8 cellular contexts compared by ENCODE assay signal in the genomic region with DNA sequence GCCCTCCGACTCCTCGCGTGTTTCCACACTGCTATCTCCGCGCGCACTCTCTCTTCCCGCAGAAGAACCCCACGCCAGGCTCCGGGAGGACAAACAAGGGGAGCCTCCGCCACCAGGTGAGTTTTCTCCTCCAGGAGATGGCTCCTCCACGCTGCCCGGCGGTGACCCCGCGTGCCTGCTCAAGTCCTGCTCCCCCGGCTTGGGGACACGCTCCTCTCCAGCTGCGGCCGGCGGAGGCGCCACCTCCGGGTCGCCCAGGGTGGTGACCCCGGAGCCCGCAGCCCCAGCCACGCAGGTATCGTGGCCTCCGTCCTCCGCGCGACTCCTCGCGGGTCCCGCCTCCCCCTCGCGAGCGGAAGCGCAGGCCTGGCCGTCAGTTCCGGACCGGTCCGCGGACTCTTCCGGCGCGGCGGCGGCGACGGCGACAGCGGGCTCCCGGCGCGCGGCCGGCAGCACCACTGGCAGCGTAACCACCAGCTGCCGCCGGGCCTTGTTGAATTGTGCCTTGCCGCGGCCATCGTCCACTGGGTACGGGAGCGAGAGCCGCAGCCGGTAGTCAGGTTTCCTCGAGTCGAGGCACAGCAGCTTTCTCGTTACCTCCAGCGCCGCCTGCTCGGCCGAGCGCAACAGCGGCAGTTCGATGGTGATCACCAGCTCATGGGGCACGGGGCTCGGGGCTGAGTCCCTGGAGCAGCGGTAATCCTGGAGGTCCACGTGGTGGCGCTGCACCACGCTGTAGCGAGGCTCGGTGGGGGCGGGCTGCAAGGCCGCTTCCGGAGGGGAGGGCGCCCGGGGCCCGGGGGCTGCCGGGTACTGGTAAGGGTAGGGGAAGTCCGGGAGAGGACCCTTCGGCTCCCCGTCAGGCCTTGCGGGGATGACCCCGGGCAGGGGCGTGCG. TPM values are rescaled to one million over a fixed set of nuclear protein-coding genes. Genes with fewer than 3 reads are reported as not detected.
DNase-seq lines count a peak whose midpoint lies in the region; ATAC-seq and TF ChIP-seq lines count a peak whose summit lies in the region.

No MANE protein-coding gene starts in this region.

- ATAC-seq in foreskin keratinocyte, result peak; percentile 85

- peak overlapping the region; percentile 67 for H3K27ac ChIP-seq in foreskin keratinocyte
- peak overlapping the region; percentile 99 for H3K27ac ChIP-seq in neuronal stem cell (replicated peaks; ENCODE audit: low read length)
- H3K27ac ChIP-seq in subcutaneous abdominal adipose tissue (ENCODE audit: low read depth, low read length), result peak overlapping the region; percentile 89

- H3K36me3 ChIP-seq in MG63, result peaks cover 16% of the 10 kb centered on the region
- H3K36me3 ChIP-seq in neuronal stem cell (replicated peaks in 1 of 2; ENCODE audit: control insufficient read depth in 2 of 2, insufficient read depth in 2 of 2, low read length in 2 of 2), result peaks cover 7 to 58% of the 10 kb centered on the region in 2 donors
- H3K36me3 ChIP-seq in subcutaneous abdominal adipose tissue (ENCODE audit: control insufficient read depth in 5 of 5, insufficient read depth in 5 of 5, low read length in 5 of 5), result peaks cover 0 to 7% (median 3%) of the 10 kb centered on the region in 5 donors

- DNase-seq in GM03348 (ENCODE audit: low spot score) (peak; percentile 94), HCEC 1CT (peak; percentile 94), MG63 (peak; percentile 91), SHP77 (lab: John Stamatoyannopoulos, UW) (peak; percentile 87 to 91), activated gamma-delta T cell treated with Interleukin-2 at 50 U/mL for 16 hours (peak; percentile 92), foreskin keratinocyte (peak; percentile 81 to 91), neuronal stem cell (ENCODE audit: low spot score) (peak; percentile 95)

- H3K4me2 ChIP-seq in neuronal stem cell (ENCODE audit: insufficient read depth, low read length, poor library complexity, severe bottlenecking), result peak overlapping the region; percentile 99

- H2BK15ac ChIP-seq in neuronal stem cell (ENCODE audit: low read length), result peak overlapping the region; percentile 58

- H3K14ac ChIP-seq in neuronal stem cell (ENCODE audit: low read length), result peak overlapping the region; percentile 99

- no peak overlapping the region for H4K91ac ChIP-seq in neuronal stem cell (ENCODE audit: low read depth, low read length, poor library complexity)

- H3K23ac ChIP-seq in neuronal stem cell (ENCODE audit: low read depth, low read length, poor library complexity), result peak overlapping the region; percentile 98

- H3K18ac ChIP-seq in neuronal stem cell (ENCODE audit: low read length), result peak overlapping the region; percentile 100

- no peak overlapping the region for H2BK12ac ChIP-seq in neuronal stem cell (ENCODE audit: low read length)

- no peaks in the 10 kb centered on the region for H3K27me3 ChIP-seq in MG63
- no peaks in the 10 kb centered on the region for H3K27me3 ChIP-seq in foreskin keratinocyte
- H3K27me3 ChIP-seq in neuronal stem cell (ENCODE audit: control insufficient read depth in 3 of 3, insufficient read depth in 3 of 3, low read depth in 1 of 3, low read length in 3 of 3), result no peaks in the 10 kb centered on the region
- H3K27me3 ChIP-seq in subcutaneous abdominal adipose tissue (ENCODE audit: control insufficient read depth in 5 of 5, insufficient read depth in 4 of 5, low read length in 5 of 5), result no peaks in the 10 kb centered on the region

- H3K9me3 ChIP-seq in MG63 (no peaks in the 10 kb centered on the region), neuronal stem cell (replicated peaks in 1 of 2; ENCODE audit: control insufficient read depth in 2 of 2, insufficient read depth in 1 of 2, low read depth in 1 of 2, low read length in 2 of 2) (peaks cover 0 to 8% of the 10 kb centered on the region in 2 donors), subcutaneous abdominal adipose tissue (ENCODE audit: control insufficient read depth in 5 of 5, low read length in 5 of 5) (no peaks in the 10 kb centered on the region)

- H2BK5ac ChIP-seq in neuronal stem cell (ENCODE audit: low read length), result peak overlapping the region; percentile 90

- WGBS in neuronal stem cell (ENCODE audit: extremely low coverage in 2 of 2, insufficient read length in 2 of 2, insufficient replicate concordance in 1 of 2), 2 donors, result no CpG with 5 or more reads among the region's 99 CpGs

- H3K4me1 ChIP-seq in foreskin keratinocyte, result peaks cover 4% of the 10 kb centered on the region
- H3K4me1 ChIP-seq in neuronal stem cell (ENCODE audit: control insufficient read depth in 2 of 2, insufficient read depth in 1 of 2, low read depth in 1 of 2, low read length in 2 of 2), result peaks cover 0 to 2% of the 10 kb centered on the region in 2 donors
- H3K4me1 ChIP-seq in subcutaneous abdominal adipose tissue (ENCODE audit: control insufficient read depth in 5 of 5, insufficient read depth in 5 of 5, low read length in 5 of 5), result peaks cover 0 to 42% (median 31%) of the 10 kb centered on the region in 5 donors

- peak overlapping the region; percentile 94 for H2AK5ac ChIP-seq in neuronal stem cell (ENCODE audit: low read depth, low read length)

- H3K4me3 ChIP-seq in MG63 (peak overlapping the region; percentile 83), neuronal stem cell (ENCODE audit: low read length in 2 of 2) (peak overlapping the region; percentile 64 to 100), subcutaneous abdominal adipose tissue (ENCODE audit: low read depth in 1 of 5, low read length in 5 of 5) (peak overlapping the region; percentile 86 to 98 (median 91))

- H2AFZ ChIP-seq in neuronal stem cell (ENCODE audit: low read length), result peak overlapping the region; percentile 100

- H3K4ac ChIP-seq in neuronal stem cell (ENCODE audit: low read length), result peak overlapping the region; percentile 98

- peak overlapping the region; percentile 82 for H4K8ac ChIP-seq in neuronal stem cell (ENCODE audit: low read depth, low read length)

- no peak overlapping the region for H2BK120ac ChIP-seq in neuronal stem cell (ENCODE audit: low read depth, low read length)

- peaks cover 8% of the 10 kb centered on the region for H3K79me1 ChIP-seq in neuronal stem cell (ENCODE audit: low read depth, low read length)

- TF ChIP-seq CTCF in foreskin keratinocyte (conservative IDR thresholded peaks at IDR 0.05), result peak; percentile 98

- H3K9ac ChIP-seq in neuronal stem cell (ENCODE audit: low read depth, low read length, poor library complexity), result peak overlapping the region; percentile 99
- peak overlapping the region; percentile 79 to 93 (median 90) for H3K9ac ChIP-seq in subcutaneous abdominal adipose tissue (ENCODE audit: low read length in 5 of 5)

RNA-seq across cellular contexts. Expression of gene DNAAF2, which starts 1.1 kb away (rescaled TPM):
- 9.2 and 11.6 TPM in 2 replicates for total RNA-seq in MG63 (2014; rRNA removed; shearing (Covaris generic); ENCODE audit: low replicate concordance)
- 9.9 and 10.3 TPM in 2 replicates for total RNA-seq in foreskin keratinocyte
- polyA plus RNA-seq in foreskin keratinocyte, result 4.9 and 6.3 TPM in 2 replicates
- polyA plus RNA-seq in neuronal stem cell (2013, experiment 1 of 2), result 17.1 TPM
- polyA plus RNA-seq in neuronal stem cell (2013, experiment 2 of 2), result 17.1 TPM

RNA-seq across cellular contexts. Expression of gene MGAT2, which starts 13.3 kb away (rescaled TPM):
- total RNA-seq in MG63 (2014; rRNA removed; shearing (Covaris generic); ENCODE audit: low replicate concordance), result 39.1 and 42.2 TPM in 2 replicates
- total RNA-seq in foreskin keratinocyte, result 40.0 and 42.3 TPM in 2 replicates
- polyA plus RNA-seq in foreskin keratinocyte, result 21.3 and 23.7 TPM in 2 replicates
- polyA plus RNA-seq in neuronal stem cell (2013, experiment 1 of 2), result 19.5 TPM
- polyA plus RNA-seq in neuronal stem cell (2013, experiment 2 of 2), result 19.8 TPM

RNA-seq across cellular contexts. Expression of gene RPL36AL, which starts 13.5 kb away (rescaled TPM):
- total RNA-seq in MG63 (2014; rRNA removed; shearing (Covaris generic); ENCODE audit: low replicate concordance), result 110 and 159 TPM in 2 replicates
- 328 and 359 TPM in 2 replicates for total RNA-seq in foreskin keratinocyte
- 478 and 511 TPM in 2 replicates for polyA plus RNA-seq in foreskin keratinocyte
- polyA plus RNA-seq in neuronal stem cell (2013, experiment 1 of 2), result 374 TPM
- polyA plus RNA-seq in neuronal stem cell (2013, experiment 2 of 2), result 373 TPM

RNA-seq across cellular contexts. Expression of gene LRR1, which starts 35.2 kb away (rescaled TPM):
- 33.3 and 51.5 TPM in 2 replicates for total RNA-seq in MG63 (2014; rRNA removed; shearing (Covaris generic); ENCODE audit: low replicate concordance)
- 27.5 and 30.7 TPM in 2 replicates for total RNA-seq in foreskin keratinocyte
- polyA plus RNA-seq in foreskin keratinocyte, result 30.1 and 31.4 TPM in 2 replicates
- polyA plus RNA-seq in neuronal stem cell (2013, experiment 1 of 2), result 23.7 TPM
- 23.4 TPM for polyA plus RNA-seq in neuronal stem cell (2013, experiment 2 of 2)

RNA-seq across cellular contexts. Expression of gene RPS29, which starts 47.7 kb away (rescaled TPM):
- 1,690 and 2,087 TPM in 2 replicates for total RNA-seq in MG63 (2014; rRNA removed; shearing (Covaris generic); ENCODE audit: low replicate concordance)
- total RNA-seq in foreskin keratinocyte, result 2,385 and 2,618 TPM in 2 replicates
- polyA plus RNA-seq in foreskin keratinocyte, result 4,380 and 4,703 TPM in 2 replicates
- polyA plus RNA-seq in neuronal stem cell (2013, experiment 1 of 2), result 16,171 TPM
- 16,443 TPM for polyA plus RNA-seq in neuronal stem cell (2013, experiment 2 of 2)

Comparison
In these comparisons a context has a peak if more than half of its experiments do, and no peak if none do; other contexts are left out.
1. Peak in every context shown above with its lines: DNase-seq, ATAC-seq, H3K4me3 ChIP-seq and H3K27ac ChIP-seq.